20 cellular contexts compared by ENCODE assay signal in genomic region chr10:87702260-87702972, GRCh38. TPM values are rescaled to one million over a fixed set of nuclear protein-coding genes. Genes with fewer than 3 reads are reported as not detected.
DNase-seq lines count a peak whose midpoint lies in the region; ATAC-seq and TF ChIP-seq lines count a peak whose summit lies in the region.
"Had no signal": no experiment of that assay in that cellular context is flagged by ENCODE, and none has a peak within 500 bp of the region (broad histone marks: within the 10 kb centered on the region; RNA-seq: fewer than 3 reads in every experiment).

No MANE protein-coding gene starts in this region.

- no peaks in the 10 kb centered on the region for H3K9me3 ChIP-seq in Peyer's patch
- H3K9me3 ChIP-seq in hepatocyte (ENCODE audit: low read depth) = no peaks in the 10 kb centered on the region
- H3K9me3 ChIP-seq: SK-N-SH had no signal

- intact Hi-C loops in sciatic nerve (cut with DNase I) = no loop called here
- intact Hi-C loops in lower leg skin (cut with DNase I; ENCODE audit: low total_unique reads) = no loop called here

- 74% methylated on average over 9 of the region's 9 CpGs for WGBS in hepatocyte (ENCODE audit: low lambda C conversion rate, missing lambda C conversion rate)
- 78 to 80% methylated on average over 9 of the region's 9 CpGs for WGBS in lower leg skin, 2 donors

- H3K27ac ChIP-seq in Peyer's patch (peak overlapping the region in 3 of 4 donors; percentile 23 to 67 (median 56)), hepatocyte (peak overlapping the region; percentile 68)
- H3K27ac ChIP-seq: C4-2B, HL-60 had no signal

- H3K4me1 ChIP-seq in Peyer's patch (peaks cover 0 to 10% (median 0%) of the 10 kb centered on the region in 4 donors), hepatocyte (ENCODE audit: insufficient read depth) (peaks cover 10% of the 10 kb centered on the region)

- TF ChIP-seq CTCF in Peyer's patch (IDR thresholded peaks at IDR 0.05) (no peak), hepatocyte (IDR thresholded peaks at IDR 0.05; ENCODE audit: poor library complexity) (no peak), lower leg skin (IDR thresholded peaks at IDR 0.05) (no peak)

- in situ Hi-C loops in Caki2 (cut with HindIII; ENCODE audit: low pct_unique_long_range_greater_than_20kb, low sequenced_read_pairs) = no loop called here

- no peaks in the 10 kb centered on the region for H4K20me1 ChIP-seq in hepatocyte (ENCODE audit: insufficient read depth, poor library complexity, severe bottlenecking)

- DNase-seq in Caki2 (ENCODE audit: low read depth) (peak; percentile 18), Peyer's patch (no peak), hepatocyte (ENCODE audit: low spot score) (no peak), sciatic nerve (ENCODE audit: low spot score) (no peak), lower leg skin (ENCODE audit: low spot score in 2 of 2) (no peak), DMS53 treated with DMSO at 0.1 percent for 48 hours (lab: John Stamatoyannopoulos, UW; ENCODE audit: unreplicated experiment) (no peak)
- DNase-seq: DMS153, H7, NCI-H1417 treated with DMSO at 0.1 percent for 48 hours, NCI-H2029, NCI-H2171 treated with DMSO at 0.1 percent for 48 hours, NCI-H446 treated with DMSO at 0.1 percent for 48 hours, NCI-H82, Right ventricle myocardium superior, SK-N-SH had no signal

- H3K27me3 ChIP-seq in Peyer's patch = no peaks in the 10 kb centered on the region
- no peaks in the 10 kb centered on the region for H3K27me3 ChIP-seq in hepatocyte

- H3K9me2 ChIP-seq in hepatocyte (replicated peaks; ENCODE audit: insufficient read depth) = no peaks in the 10 kb centered on the region
- H3K9me2 ChIP-seq: SK-N-SH had no signal

- ATAC-seq in sciatic nerve = peak; percentile 52
- no peak for ATAC-seq in HG02973 (IDR thresholded peaks at IDR 0.05; ENCODE audit: unreplicated experiment)
- ATAC-seq in HG03378 (IDR thresholded peaks at IDR 0.05; ENCODE audit: unreplicated experiment) = no peak
- ATAC-seq: K562 had no signal

- H2AFZ ChIP-seq in hepatocyte = no peak overlapping the region

- H3K4me3 ChIP-seq in Peyer's patch (no peak overlapping the region), hepatocyte (no peak overlapping the region), lower leg skin (ENCODE audit: low read depth, poor library complexity, severe bottlenecking) (no peak overlapping the region)
- H3K4me3 ChIP-seq: K562 had no signal

- no peak overlapping the region for H3K4me2 ChIP-seq in hepatocyte
- H3K4me2 ChIP-seq: SK-N-SH had no signal

- H3K36me3 ChIP-seq in Peyer's patch (no peaks in the 10 kb centered on the region), hepatocyte (replicated peaks; ENCODE audit: insufficient read depth, low read depth) (no peaks in the 10 kb centered on the region)

- peaks cover 2% of the 10 kb centered on the region for H3K79me2 ChIP-seq in hepatocyte

- TF ChIP-seq POLR2A in Peyer's patch (IDR thresholded peaks at IDR 0.05) (no peak), lower leg skin (IDR thresholded peaks at IDR 0.05) (no peak)

RNA-seq across cellular contexts. Expression of gene PAPSS2, which starts 42.7 kb away (rescaled TPM):
- total RNA-seq in Caki2 (2014; rRNA removed; shearing (Covaris generic); ENCODE audit: low replicate concordance) = 77.9 and 83.8 TPM in 2 replicates
- total RNA-seq in Peyer's patch (100 to 1,000 TPM in 3 of 4 donors, 10 to 100 TPM in 1; 28.1 to 166 (median 146) TPM), hepatocyte (47.0 and 58.0 TPM in 2 replicates), sciatic nerve (32.3 TPM), lower leg skin (1 to 10 TPM; 2.2 to 5.1 (median 4.5) TPM)
- 38.3 and 39.5 TPM in 2 replicates for polyA plus RNA-seq in hepatocyte
